Comparison of ENCODE assay signal across 1 cellular context in the genomic region with DNA sequence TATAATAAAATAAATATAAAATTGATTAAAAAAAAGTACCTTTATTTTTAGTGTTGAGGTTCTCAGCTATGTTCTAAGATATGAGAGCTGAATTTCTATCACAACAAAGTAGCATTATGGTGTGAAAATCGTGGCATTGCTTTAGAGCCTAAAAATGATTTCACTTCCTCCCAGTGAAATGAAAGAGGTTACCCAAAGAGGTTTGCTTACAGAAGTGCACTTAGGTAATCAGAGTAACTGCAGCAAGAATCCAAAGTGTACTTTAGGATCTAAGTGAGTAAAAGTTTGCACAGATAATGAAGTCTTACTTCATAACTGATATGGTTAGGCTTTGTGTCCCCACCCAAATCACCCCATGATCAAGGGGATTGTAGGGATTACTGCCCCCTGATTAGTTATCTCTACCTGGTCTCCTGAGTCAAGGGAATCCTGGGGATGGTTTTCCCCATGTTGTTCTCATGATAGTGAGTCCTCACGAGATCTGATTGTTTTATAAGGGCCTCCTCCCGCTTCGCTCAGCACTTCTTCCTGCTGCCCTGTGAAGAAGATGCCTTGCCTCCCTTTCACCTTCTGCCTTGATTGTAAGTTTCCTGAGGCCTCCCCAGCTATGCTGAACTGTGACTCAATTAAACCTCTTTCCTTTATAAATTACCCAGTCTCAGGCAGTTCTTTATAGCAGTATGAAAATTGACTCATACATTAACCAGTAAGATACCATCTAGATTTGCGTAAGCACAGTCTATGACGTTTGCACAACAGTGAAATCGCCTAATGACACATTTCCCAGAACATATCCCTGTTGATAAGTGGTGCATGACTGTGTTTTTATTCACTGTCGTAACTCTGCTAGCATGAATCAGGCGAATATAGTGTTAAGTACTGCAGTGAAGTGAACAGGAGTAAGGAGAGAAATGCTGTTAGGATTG.
TF ChIP-seq lines count a peak whose summit lies in the region.

No MANE protein-coding gene starts in this region.

TF ChIP-seq in IMR-90, 13 proteins besides CTCF, POLR2A, EP300 and RAD21:
- TF ChIP-seq MAZ (IDR thresholded peaks at IDR 0.05; ENCODE audit: borderline replicate concordance, low read depth, low read length) (no peak), BHLHE40 (IDR thresholded peaks at IDR 0.05; ENCODE audit: low read depth, low read length) (peak; percentile 6; the same call in 1 of the 2 replicates), FOS (IDR thresholded peaks at IDR 0.05; ENCODE audit: low read depth, low read length) (peak; percentile 25; the same call in 1 of the 2 replicates), CHD1 (IDR thresholded peaks at IDR 0.05; ENCODE audit: low read depth, low read length) (no peak), RFX5 (IDR thresholded peaks at IDR 0.05; ENCODE audit: low read depth, low read length) (no peak), MXI1 (IDR thresholded peaks at IDR 0.05; ENCODE audit: borderline replicate concordance, low read depth, low read length) (no peak), SMC3 (IDR thresholded peaks at IDR 0.05; ENCODE audit: low read depth, low read length) (no peak), CEBPB (IDR thresholded peaks at IDR 0.05; ENCODE audit: low read depth, low read length) (peak; percentile 89), MAFK (IDR thresholded peaks at IDR 0.05; ENCODE audit: low read depth, low read length) (no peak), NFE2L2 (IDR thresholded peaks at IDR 0.05; ENCODE audit: low read depth, low read length) (peak; percentile 58), RCOR1 (IDR thresholded peaks at IDR 0.05; ENCODE audit: insufficient replicate concordance, low read length) (no peak)
- TF ChIP-seq, protein P1, sequence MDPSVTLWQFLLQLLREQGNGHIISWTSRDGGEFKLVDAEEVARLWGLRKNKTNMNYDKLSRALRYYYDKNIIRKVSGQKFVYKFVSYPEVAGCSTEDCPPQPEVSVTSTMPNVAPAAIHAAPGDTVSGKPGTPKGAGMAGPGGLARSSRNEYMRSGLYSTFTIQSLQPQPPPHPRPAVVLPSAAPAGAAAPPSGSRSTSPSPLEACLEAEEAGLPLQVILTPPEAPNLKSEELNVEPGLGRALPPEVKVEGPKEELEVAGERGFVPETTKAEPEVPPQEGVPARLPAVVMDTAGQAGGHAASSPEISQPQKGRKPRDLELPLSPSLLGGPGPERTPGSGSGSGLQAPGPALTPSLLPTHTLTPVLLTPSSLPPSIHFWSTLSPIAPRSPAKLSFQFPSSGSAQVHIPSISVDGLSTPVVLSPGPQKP (IDR thresholded peaks at IDR 0.05; ENCODE audit: borderline replicate concordance, low read depth, low read length), result no peak
- TF ChIP-seq, protein P2, sequence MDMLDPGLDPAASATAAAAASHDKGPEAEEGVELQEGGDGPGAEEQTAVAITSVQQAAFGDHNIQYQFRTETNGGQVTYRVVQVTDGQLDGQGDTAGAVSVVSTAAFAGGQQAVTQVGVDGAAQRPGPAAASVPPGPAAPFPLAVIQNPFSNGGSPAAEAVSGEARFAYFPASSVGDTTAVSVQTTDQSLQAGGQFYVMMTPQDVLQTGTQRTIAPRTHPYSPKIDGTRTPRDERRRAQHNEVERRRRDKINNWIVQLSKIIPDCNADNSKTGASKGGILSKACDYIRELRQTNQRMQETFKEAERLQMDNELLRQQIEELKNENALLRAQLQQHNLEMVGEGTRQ (IDR thresholded peaks at IDR 0.05; ENCODE audit: low read depth, low read length), result no peak; the same call in 1 of the 2 replicates
